In genomic region chr20:57183457-57184009, GRCh38 we compare ENCODE assay signal across 26 cellular contexts.
DNase-seq lines count a peak whose midpoint lies in the region; ATAC-seq, FAIRE-seq and TF ChIP-seq lines count a peak whose summit lies in the region.
"Had no signal": no experiment of that assay in that cellular context is flagged by ENCODE, and none has a peak within 500 bp of the region (broad histone marks: within the 10 kb centered on the region; RNA-seq: fewer than 3 reads in every experiment).

No MANE protein-coding gene starts in this region.

- in situ Hi-C loops in transverse colon (cut with MboI; ENCODE audit: low pct_ligation_motif_present in 1 of 4, low pct_unique_long_range_greater_than_20kb in 1 of 4, low sequenced_read_pairs in 3 of 4): no loop called here

- ATAC-seq in WTC11: no peak
- no peak for ATAC-seq in GM21367 (IDR thresholded peaks at IDR 0.05; ENCODE audit: unreplicated experiment)

- TF ChIP-seq EP300 in H1 (IDR thresholded peaks at IDR 0.05; ENCODE audit: borderline replicate concordance in 1 of 2, low read depth in 2 of 2, low read length in 2 of 2) (no peak), transverse colon (IDR thresholded peaks at IDR 0.05; ENCODE audit: low read depth) (no peak)

- no peak overlapping the region for H3K4me3 ChIP-seq in H1 (ENCODE audit: extremely low read depth in 1 of 4, insufficient read depth in 2 of 4, low read depth in 3 of 4, low read length in 4 of 4)
- H3K4me3 ChIP-seq in transverse colon: no peak overlapping the region
- H3K4me3 ChIP-seq: BLaER1 had no signal

- no peak overlapping the region for H2BK5ac ChIP-seq in H1 (ENCODE audit: low read depth, low read length)

- H3K4me3 Mint-ChIP-seq in WTC11: no peak overlapping the region
- H3K4me3 Mint-ChIP-seq: CD14-positive monocyte; CD4-positive, alpha-beta memory T cell; CD4-positive, CD25-positive, alpha-beta regulatory T cell; CD8-positive, alpha-beta memory T cell had no signal

- H3K18ac ChIP-seq in H1 (ENCODE audit: extremely low read depth, low read length): 0 out of 2 replicates have a peak overlapping the region, but pooled peaks have one; percentile 2

- no peaks in the 10 kb centered on the region for H3K79me1 ChIP-seq in H1 (ENCODE audit: low read depth, low read length)

- no peak overlapping the region for H4K5ac ChIP-seq in H1 (ENCODE audit: insufficient read length, low read depth, low read length)

- H4K91ac ChIP-seq in H1 (replicated peaks; ENCODE audit: insufficient read length, low read length): no peak overlapping the region

- no peak overlapping the region for H2BK120ac ChIP-seq in H1 (replicated peaks; ENCODE audit: low read depth, low read length)

- no peak overlapping the region for H2BK20ac ChIP-seq in H1 (ENCODE audit: low read length)

- H3K14ac ChIP-seq in H1 (ENCODE audit: insufficient read length): no peak overlapping the region

- DNase-seq in WTC11 (ENCODE audit: low spot score) (no peak), H1 (ENCODE audit: low read depth in 1 of 2, low spot score in 2 of 2) (no peak), transverse colon (no peak)
- no peak for DNase-seq in activated CD4-positive, alpha-beta T cell treated with anti-CD3 and anti-CD28 coated beads, Interleukin-2, amount 50 U/mL, for 4 hours
- DNase-seq: 8988T; ACHN; BE2C; C1 segment of cervical spinal cord; CD4-positive, alpha-beta memory T cell; CD4-positive, CD25-positive, alpha-beta regulatory T cell; CD8-positive, alpha-beta memory T cell; COR-L47; DMS 273 treated with DMSO at 0.1 percent for 48 hours; DMS153; DMS53; DMS79; DND-41; EL; GDM1 had no signal

- no peak overlapping the region for H2AK5ac ChIP-seq in H1 (ENCODE audit: low read depth, low read length)

- H4K8ac ChIP-seq in H1 (ENCODE audit: extremely low read depth, insufficient read depth, low read length): no peak overlapping the region

- peaks cover 8% of the 10 kb centered on the region for H3K36me3 Mint-ChIP-seq in WTC11
- H3K36me3 Mint-ChIP-seq: CD14-positive monocyte; CD4-positive, alpha-beta memory T cell; CD4-positive, CD25-positive, alpha-beta regulatory T cell; CD8-positive, alpha-beta memory T cell had no signal

- H3K4me1 ChIP-seq in H1 (replicated peaks in 1 of 4; ENCODE audit: control insufficient read depth in 3 of 4, insufficient read depth in 4 of 4, low read length in 3 of 4) (peaks cover 0 to 16% (median 1%) of the 10 kb centered on the region in 4 experiments; a peak in 5 of 7 replicates), transverse colon (no peaks in the 10 kb centered on the region)
- H3K4me1 ChIP-seq: BE2C had no signal

- TF ChIP-seq POLR2A in H1 (IDR thresholded peaks at IDR 0.05; ENCODE audit: control extremely low read depth in 1 of 2, low read depth in 2 of 2, low read length in 2 of 2) (no peak), transverse colon (IDR thresholded peaks at IDR 0.05) (no peak)

- POLR2A ChIA-PET in WTC11 (lab: Charles Lee): no interaction called here
- POLR2A ChIA-PET in H1 (lab: Charles Lee; ENCODE audit: partially characterized antibody): no interaction called here

- peaks cover 7% of the 10 kb centered on the region for H3K9me3 Mint-ChIP-seq in WTC11
- H3K9me3 Mint-ChIP-seq: CD8-positive, alpha-beta memory T cell had no signal

- H3K27ac ChIP-seq in H1 (ENCODE audit: low read depth, low read length) (no peak overlapping the region), transverse colon (no peak overlapping the region)
- H3K27ac ChIP-seq: BLaER1 had no signal

- H2AFZ ChIP-seq in H1 (ENCODE audit: low read length): no peak overlapping the region

- no peak for TF ChIP-seq RAD21 in H1 (IDR thresholded peaks at IDR 0.05 in 1 of 2, conservative IDR thresholded peaks at IDR 0.05 in 1 of 2; ENCODE audit: low read depth in 2 of 2, low read length in 2 of 2)

- WGBS in H1 (ENCODE audit: extremely low coverage in 1 of 2, insufficient coverage in 1 of 2, insufficient read length in 1 of 2, insufficient replicate concordance in 2 of 2, low coverage in 1 of 2, low lambda C conversion rate in 2 of 2, missing lambda C conversion rate in 1 of 2), 2 experiments: 88% methylated on average over 19 of the region's 19 CpGs; no CpG with 5 or more reads in 1 of the 2 experiments
- WGBS in transverse colon (ENCODE audit: low coverage in 1 of 2), 2 donors: 89% methylated on average over 14 of the region's 19 CpGs; no CpG with 5 or more reads in 1 of the 2 donors

- H3K9me3 ChIP-seq in H1 (ENCODE audit: insufficient read depth in 2 of 2, low read depth in 1 of 2, low read length in 1 of 2) (0 out of 4 replicates have a peak, but pooled peaks cover 0 to 3% of the 10 kb centered on the region in 2 experiments), transverse colon (no peaks in the 10 kb centered on the region)
- H3K9me3 ChIP-seq: BE2C, BLaER1 had no signal

- no peak for FAIRE-seq in H1 (lab: Jason Lieb, UNC)
- FAIRE-seq: A204.1, GM12892, GM18507 had no signal

- H3K56ac ChIP-seq in H1 (replicated peaks; ENCODE audit: insufficient read length, low read depth, low read length): no peak overlapping the region

- intact Hi-C loops in transverse colon (cut with DNase I; ENCODE audit: low total_unique reads): no loop called here

- H3K4ac ChIP-seq in H1 (replicated peaks; ENCODE audit: insufficient read length, low read depth, low read length): no peak overlapping the region

- no peak overlapping the region for H3K4me2 ChIP-seq in H1 (ENCODE audit: insufficient read depth in 1 of 2, low read depth in 2 of 2, low read length in 2 of 2)
- H3K4me2 ChIP-seq: BLaER1 had no signal

- peaks cover 23% of the 10 kb centered on the region for H3K4me1 Mint-ChIP-seq in WTC11
- H3K4me1 Mint-ChIP-seq: CD14-positive monocyte; CD4-positive, alpha-beta memory T cell; CD4-positive, CD25-positive, alpha-beta regulatory T cell; CD8-positive, alpha-beta memory T cell had no signal

- no peaks in the 10 kb centered on the region for H3K23me2 ChIP-seq in H1 (ENCODE audit: low read depth, low read length)

- H3K36me3 ChIP-seq in H1 (ENCODE audit: control insufficient read depth in 2 of 4, insufficient read depth in 4 of 4, low read length in 3 of 4) (no peaks in the 10 kb centered on the region), transverse colon (no peaks in the 10 kb centered on the region)
- H3K36me3 ChIP-seq: BE2C, BLaER1 had no signal

- no peaks in the 10 kb centered on the region for H3K79me2 ChIP-seq in H1 (ENCODE audit: control insufficient read depth in 1 of 2, insufficient read depth in 2 of 2, low read length in 2 of 2)

- H2BK15ac ChIP-seq in H1 (ENCODE audit: low read length): no peak overlapping the region

- no peak overlapping the region for H3K9ac ChIP-seq in H1 (replicated peaks in 1 of 4; ENCODE audit: extremely low read depth in 1 of 4, low read depth in 3 of 4, low read length in 3 of 4)
- H3K9ac ChIP-seq: BLaER1 had no signal

- H3K27me3 ChIP-seq in H1 (replicated peaks in 1 of 4; ENCODE audit: control insufficient read depth in 3 of 4, extremely low read depth in 1 of 4, insufficient read depth in 3 of 4, low read length in 3 of 4): no peaks in the 10 kb centered on the region
- no peaks in the 10 kb centered on the region for H3K27me3 ChIP-seq in transverse colon
- H3K27me3 ChIP-seq: BE2C, BLaER1 had no signal

- TF ChIP-seq CTCF in WTC11 (IDR thresholded peaks at IDR 0.05) (no peak), H1 (IDR thresholded peaks at IDR 0.05; ENCODE audit: control extremely low read depth in 1 of 3, insufficient read depth in 1 of 3, low read depth in 1 of 3, low read length in 3 of 3) (no peak), subcutaneous adipose tissue (IDR thresholded peaks at IDR 0.05; ENCODE audit: low read depth) (peak; percentile 72), transverse colon (IDR thresholded peaks at IDR 0.05) (no peak)

- no peaks in the 10 kb centered on the region for H4K20me1 ChIP-seq in H1 (replicated peaks in 1 of 2; ENCODE audit: control insufficient read depth in 1 of 2, insufficient read depth in 2 of 2, low read length in 2 of 2)
- H4K20me1 ChIP-seq: BLaER1 had no signal

- no peak overlapping the region for H3K23ac ChIP-seq in H1 (ENCODE audit: insufficient read length)

- CTCF ChIA-PET in WTC11 (lab: Charles Lee) (no interaction called here), H1 (lab: Charles Lee; ENCODE audit: partially characterized antibody) (interaction anchor here (5.6 kb wide), 1 partner anchor 148 kb away, joined by 35 read pairs; the partner anchor contains the start of gene SPO11)

- no peak overlapping the region for H3K27ac Mint-ChIP-seq in WTC11
- H3K27ac Mint-ChIP-seq: CD14-positive monocyte; CD4-positive, alpha-beta memory T cell; CD4-positive, CD25-positive, alpha-beta regulatory T cell; CD8-positive, alpha-beta memory T cell had no signal

- no peak overlapping the region for H2BK12ac ChIP-seq in H1 (ENCODE audit: low read depth, low read length)

- H3K27me3 Mint-ChIP-seq in WTC11 (ENCODE audit: low read depth): no peaks in the 10 kb centered on the region; the same call in 1 of the 2 replicates
- H3K27me3 Mint-ChIP-seq: CD4-positive, CD25-positive, alpha-beta regulatory T cell had no signal

TF ChIP-seq in WTC11, 78 proteins besides CTCF, POLR2A, EP300 and RAD21:
- no peak for TF ChIP-seq MXD4 (CRISPR knock-in tag; IDR thresholded peaks at IDR 0.05; ENCODE audit: borderline replicate concordance)
- no peak for TF ChIP-seq ZNF121 (CRISPR knock-in tag; IDR thresholded peaks at IDR 0.05)
- TF ChIP-seq SMAD3 (CRISPR knock-in tag; IDR thresholded peaks at IDR 0.05; ENCODE audit: borderline replicate concordance): no peak
- TF ChIP-seq ZNF423 (CRISPR knock-in tag; IDR thresholded peaks at IDR 0.05): peak; percentile 79

TF ChIP-seq in H1, 55 proteins besides CTCF, POLR2A, EP300 and RAD21 (continues in another document):
- TF ChIP-seq BCL11A (IDR thresholded peaks at IDR 0.05; ENCODE audit: low read depth in 2 of 2, low read length in 2 of 2) (no peak), BACH1 (IDR thresholded peaks at IDR 0.05; ENCODE audit: low read length) (no peak), ATF2 (IDR thresholded peaks at IDR 0.05; ENCODE audit: low read length) (no peak), HDAC6 (IDR thresholded peaks at IDR 0.05; ENCODE audit: low read depth, low read length) (no peak), CEBPB (IDR thresholded peaks at IDR 0.05; ENCODE audit: low read depth, low read length) (no peak), KDM4A (IDR thresholded peaks at IDR 0.05; ENCODE audit: low read depth, low read length, severe bottlenecking) (no peak), RBBP5 (IDR thresholded peaks at IDR 0.05; ENCODE audit: borderline replicate concordance, low read depth, low read length) (no peak), ZNF274 (IDR thresholded peaks at IDR 0.05; ENCODE audit: borderline replicate concordance, extremely low read depth, low read length) (no peak)
